ENCODE assay signal across 10 cellular contexts in the genomic region with DNA sequence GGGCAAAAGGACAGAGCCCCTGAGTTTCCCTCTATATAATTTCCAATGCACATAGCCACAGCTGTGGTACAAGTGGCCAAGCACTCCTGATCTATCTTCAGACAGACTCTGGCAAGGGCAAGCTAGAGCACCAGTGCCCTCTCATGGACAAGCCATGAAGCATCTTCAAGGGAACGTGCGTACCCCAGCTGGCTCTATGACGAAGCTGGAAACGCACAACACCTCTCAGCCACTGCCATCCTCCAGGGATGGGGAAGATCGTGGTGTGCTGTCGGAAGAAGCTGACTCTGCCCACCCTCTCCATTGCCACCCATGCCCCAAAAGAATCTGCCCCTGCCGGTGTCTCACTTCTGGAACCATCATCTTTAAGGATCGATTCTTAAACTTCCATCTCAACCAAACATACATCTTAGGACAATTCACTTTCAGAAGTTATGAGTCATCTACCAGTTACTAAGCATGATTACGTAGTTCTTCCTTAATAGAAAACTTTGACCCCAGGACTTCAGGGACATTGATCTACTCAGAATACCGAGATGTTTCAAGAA.
DNase-seq lines count a peak whose midpoint lies in the region; ATAC-seq and TF ChIP-seq lines count a peak whose summit lies in the region.
"Had no signal": no experiment of that assay in that cellular context is flagged by ENCODE, and none has a peak within 500 bp of the region (broad histone marks: within the 10 kb centered on the region; RNA-seq: fewer than 3 reads in every experiment).

No MANE protein-coding gene starts in this region.

- no peak overlapping the region for H3K27ac Mint-ChIP-seq in WTC11
- H3K27ac Mint-ChIP-seq: activated naive CD8-positive, alpha-beta T cell had no signal

- no peaks in the 10 kb centered on the region for H3K36me3 ChIP-seq in heart right ventricle

- H3K4me3 Mint-ChIP-seq in WTC11: no peak overlapping the region
- H3K4me3 Mint-ChIP-seq: activated naive CD8-positive, alpha-beta T cell; CD4-positive, CD25-positive, alpha-beta regulatory T cell had no signal

- CTCF ChIA-PET in WTC11 (lab: Charles Lee): interaction anchor here (0.6 to 2.3 kb wide), 34 partner anchors 9 to 873 kb away, joined by 3 to 23 read pairs (median 4); no protein-coding TSS in a partner anchor

- POLR2A ChIA-PET in WTC11 (lab: Charles Lee): interaction anchor here (0.6 kb wide), 1 partner anchor 126 kb away, joined by 8 read pairs; no protein-coding TSS in a partner anchor

- peaks cover 0 to 12% (median 0%) of the 10 kb centered on the region in 9 donors for H3K4me1 ChIP-seq in heart right ventricle

- H3K27me3 ChIP-seq in heart right ventricle: peaks cover 0 to 5% (median 0%) of the 10 kb centered on the region in 7 donors

- peaks cover 5% of the 10 kb centered on the region for H3K9me3 Mint-ChIP-seq in WTC11

- TF ChIP-seq CTCF in WTC11 (IDR thresholded peaks at IDR 0.05): peak; percentile 61
- TF ChIP-seq CTCF in heart right ventricle (IDR thresholded peaks at IDR 0.05): peak; percentile 35 to 78 (median 71)

- no peaks in the 10 kb centered on the region for H3K36me3 Mint-ChIP-seq in WTC11
- H3K36me3 Mint-ChIP-seq: activated naive CD8-positive, alpha-beta T cell; CD4-positive, CD25-positive, alpha-beta regulatory T cell had no signal

- H3K9me3 ChIP-seq in heart right ventricle: peaks cover 0 to 6% (median 0%) of the 10 kb centered on the region in 11 donors

- H3K4me3 ChIP-seq in heart right ventricle: peak overlapping the region in 1 of 10 donors; percentile 10

- no peak overlapping the region for H3K27ac ChIP-seq in heart right ventricle

- peaks cover 5% of the 10 kb centered on the region for H3K4me1 Mint-ChIP-seq in WTC11
- H3K4me1 Mint-ChIP-seq: CD4-positive, CD25-positive, alpha-beta regulatory T cell had no signal

- no peaks in the 10 kb centered on the region for H3K27me3 Mint-ChIP-seq in WTC11 (ENCODE audit: low read depth)
- H3K27me3 Mint-ChIP-seq: CD4-positive, CD25-positive, alpha-beta regulatory T cell had no signal

- intact Hi-C loops in heart right ventricle (cut with DNase I) (loop anchor here in 9 of 10 donors (2.0 to 10.0 kb wide), 7 partner anchors 304 to 864 kb away; no protein-coding TSS in a partner anchor), sciatic nerve (cut with DNase I) (no loop called here)

- WGBS in heart right ventricle, 2 donors: 29 to 36% methylated on average over 10 of the region's 10 CpGs

- DNase-seq in NCI-H2081 (lab: John Stamatoyannopoulos, UW) (peak; percentile 51 to 66), NCI-H2081 treated with DMSO at 0.1 percent for 48 hours (lab: John Stamatoyannopoulos, UW) (no peak), NCI-H1092 (lab: John Stamatoyannopoulos, UW) (peak; percentile 82), WTC11 (ENCODE audit: low spot score) (peak; percentile 75), heart right ventricle (peak; percentile 24 to 50), sciatic nerve (ENCODE audit: low spot score) (peak; percentile 81)
- no peak for DNase-seq in effector CD4-positive, alpha-beta T cell

- ATAC-seq in GM21576 (IDR thresholded peaks at IDR 0.05; ENCODE audit: unreplicated experiment): peak; percentile 72
- ATAC-seq in WTC11: peak; percentile 100
- ATAC-seq in heart right ventricle: peak; percentile 50 to 95 (median 85)
- peak; percentile 97 for ATAC-seq in sciatic nerve

TF ChIP-seq in WTC11, 78 proteins besides CTCF, POLR2A, EP300 and RAD21:
- TF ChIP-seq, protein P1, sequence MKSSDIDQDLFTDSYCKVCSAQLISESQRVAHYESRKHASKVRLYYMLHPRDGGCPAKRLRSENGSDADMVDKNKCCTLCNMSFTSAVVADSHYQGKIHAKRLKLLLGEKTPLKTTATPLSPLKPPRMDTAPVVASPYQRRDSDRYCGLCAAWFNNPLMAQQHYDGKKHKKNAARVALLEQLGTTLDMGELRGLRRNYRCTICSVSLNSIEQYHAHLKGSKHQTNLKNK (CRISPR knock-in tag; IDR thresholded peaks at IDR 0.05): no peak
- TF ChIP-seq ZBTB21 (CRISPR knock-in tag; IDR thresholded peaks at IDR 0.05; ENCODE audit: borderline replicate concordance): 0 out of 2 replicates have a peak, but pooled peaks have one; percentile 29

Comparison
In these comparisons a context has a peak if more than half of its experiments do, and no peak if none do; other contexts are left out.
1. DNase-seq: peak in NCI-H2081 (2 of 2), NCI-H1092 (single experiment), WTC11 (single experiment), heart right ventricle (2 of 2) and sciatic nerve (single experiment); none in NCI-H2081 treated with DMSO at 0.1 percent for 48 hours (single experiment) and effector CD4-positive, alpha-beta T cell (single experiment).
2. Peak in every context shown above with its lines, with median percentiles within 50 percentile points of each other: ATAC-seq.